ENCODE assay signal across 19 cellular contexts in genomic region chr9:98083566-98084135, GRCh38. TPM values are rescaled to one million over a fixed set of nuclear protein-coding genes. Genes with fewer than 3 reads are reported as not detected.
A peak's percentile ranks its signal among the peaks of the same experiment; 100 is the strongest.
DNase-seq lines count a peak whose midpoint lies in the region; ATAC-seq, FAIRE-seq and TF ChIP-seq lines count a peak whose summit lies in the region.
"Had no signal": no experiment of that assay in that cellular context is flagged by ENCODE, and none has a peak within 500 bp of the region (broad histone marks: within the 10 kb centered on the region; RNA-seq: fewer than 3 reads in every experiment).

No MANE protein-coding gene starts in this region.

- TF ChIP-seq RAD21 in HepG2 (CRISPR knock-in tag; IDR thresholded peaks at IDR 0.05): no peak

- H3K79me2 ChIP-seq in HepG2 (ENCODE audit: insufficient read depth, low read length): no peaks in the 10 kb centered on the region
- H3K79me2 ChIP-seq: parathyroid adenoma had no signal

- peaks cover 80% of the 10 kb centered on the region for H3K36me3 Mint-ChIP-seq in activated CD4-positive, alpha-beta memory T cell treated with anti-CD3 and anti-CD28 coated beads, Interleukin-2, amount 10 ng/mL, durations not matched to agents 7 days and 5 days (ENCODE audit: low read depth)

- WGBS in HepG2 (ENCODE audit: low lambda C conversion rate): 97% methylated on average over 7 of the region's 7 CpGs

- intact Hi-C loops in left ventricle myocardium inferior (cut with micrococcal nuclease): no loop called here
- intact Hi-C loops in Right ventricle myocardium superior (cut with DNase I): no loop called here
- intact Hi-C loops in HepG2 (cut with micrococcal nuclease; ENCODE audit: unreplicated experiment): no loop called here

- peaks cover 42% of the 10 kb centered on the region for H3K4me1 Mint-ChIP-seq in activated CD4-positive, alpha-beta memory T cell treated with anti-CD3 and anti-CD28 coated beads, Interleukin-2, amount 10 ng/mL, durations not matched to agents 7 days and 5 days

- TF ChIP-seq POLR2A in HepG2 (IDR thresholded peaks at IDR 0.05; ENCODE audit: insufficient read depth in 1 of 2, low read depth in 2 of 2, low read length in 2 of 2): no peak

- H3K27me3 ChIP-seq in left ventricle myocardium inferior (ENCODE audit: low read depth): no peaks in the 10 kb centered on the region
- no peaks in the 10 kb centered on the region for H3K27me3 ChIP-seq in HepG2 (ENCODE audit: control insufficient read depth in 1 of 2, insufficient read depth in 2 of 2, low read length in 2 of 2)
- H3K27me3 ChIP-seq: vagina had no signal

- H3K9me3 Mint-ChIP-seq in activated CD4-positive, alpha-beta memory T cell treated with anti-CD3 and anti-CD28 coated beads, Interleukin-2, amount 10 ng/mL, durations not matched to agents 7 days and 5 days: no peaks in the 10 kb centered on the region

- H3K27me3 Mint-ChIP-seq in activated CD4-positive, alpha-beta memory T cell treated with anti-CD3 and anti-CD28 coated beads, Interleukin-2, amount 10 ng/mL, durations not matched to agents 7 days and 5 days: no peaks in the 10 kb centered on the region

- no peaks in the 10 kb centered on the region for H3K9me3 ChIP-seq in left ventricle myocardium inferior (replicated peaks)
- H3K9me3 ChIP-seq in HepG2 (ENCODE audit: low read length): no peaks in the 10 kb centered on the region
- H3K9me3 ChIP-seq: heart right ventricle, mucosa of descending colon, vagina had no signal

- no peak overlapping the region for H3K4me3 Mint-ChIP-seq in activated CD4-positive, alpha-beta memory T cell treated with anti-CD3 and anti-CD28 coated beads, Interleukin-2, amount 10 ng/mL, durations not matched to agents 7 days and 5 days

- no peak overlapping the region for H2AFZ ChIP-seq in HepG2 (ENCODE audit: low read length)
- H2AFZ ChIP-seq: parathyroid adenoma had no signal

- H3K4me3 ChIP-seq in left ventricle myocardium inferior (no peak overlapping the region), HepG2 (replicated peaks in 1 of 3; ENCODE audit: insufficient read depth in 1 of 3, low read depth in 2 of 3, low read length in 3 of 3) (no peak overlapping the region)
- H3K4me3 ChIP-seq: heart right ventricle, mucosa of descending colon, vagina had no signal

- BruUV-seq in HepG2 (replicated peaks; lab: Mats Ljungman, UMichigan): TSS peak; percentile 12

- peak overlapping the region; percentile 15 for H3K27ac ChIP-seq in left ventricle myocardium inferior (replicated peaks)
- no peak overlapping the region for H3K27ac ChIP-seq in HepG2 (ENCODE audit: extremely low read length, insufficient read depth, low read length)
- H3K27ac ChIP-seq: parathyroid adenoma had no signal

- no peak overlapping the region for H3K4me2 ChIP-seq in HepG2 (ENCODE audit: low read depth, low read length)

- FAIRE-seq in HepG2 (lab: Jason Lieb, UNC): no peak
- FAIRE-seq: GM18507 had no signal

- TF ChIP-seq CTCF in left ventricle myocardium inferior (IDR thresholded peaks at IDR 0.05; ENCODE audit: borderline replicate concordance) (no peak), HepG2 (CRISPR knock-in tag; IDR thresholded peaks at IDR 0.05) (no peak)

- in situ Hi-C loops in HepG2 (cut with HindIII; ENCODE audit: extremely low pct_ligation_motif_present, low pct_unique_long_range_greater_than_20kb): no loop called here

- ATAC-seq in Right ventricle myocardium superior (ENCODE audit: poor library complexity): no peak
- no peak for ATAC-seq in HepG2
- no peak for ATAC-seq in HG03469 (IDR thresholded peaks at IDR 0.05; ENCODE audit: unreplicated experiment)
- no peak for ATAC-seq in GM21717 (IDR thresholded peaks at IDR 0.05; ENCODE audit: unreplicated experiment)
- ATAC-seq in HG03139 (IDR thresholded peaks at IDR 0.05; ENCODE audit: unreplicated experiment): no peak

- H3K9ac ChIP-seq in HepG2 (ENCODE audit: insufficient read depth, low read depth, low read length): no peak overlapping the region
- H3K9ac ChIP-seq: parathyroid adenoma had no signal

- POLR2A ChIA-PET in activated CD4-positive, alpha-beta memory T cell treated with anti-CD3 and anti-CD28 coated beads, Interleukin-2, amount 10 ng/mL, durations not matched to agents 7 days and 5 days (lab: Charles Lee): interaction anchor here (0.8 to 2.1 kb wide), 5 partner anchors 10 to 161 kb away, joined by 3 to 9 read pairs (median 7); partner anchors contain the start of genes NANS and TRMO
- POLR2A ChIA-PET in HepG2 (lab: Yijun Ruan, JAX): no interaction called here

- peak overlapping the region; percentile 41 for H3K27ac Mint-ChIP-seq in activated CD4-positive, alpha-beta memory T cell treated with anti-CD3 and anti-CD28 coated beads, Interleukin-2, amount 10 ng/mL, durations not matched to agents 7 days and 5 days

- CTCF ChIA-PET in activated CD4-positive, alpha-beta memory T cell treated with anti-CD3 and anti-CD28 coated beads, Interleukin-2, amount 10 ng/mL, durations not matched to agents 7 days and 5 days (lab: Charles Lee): no interaction called here
- CTCF ChIA-PET in HepG2 (lab: Yijun Ruan, JAX; ENCODE audit: low intra/inter-chr PET ratio, low total read pairs): no interaction called here

- H3K36me3 ChIP-seq in left ventricle myocardium inferior: peaks cover 63% of the 10 kb centered on the region
- peaks cover 15 to 67% of the 10 kb centered on the region in 2 experiments for H3K36me3 ChIP-seq in HepG2 (replicated peaks in 1 of 2; ENCODE audit: control insufficient read depth in 1 of 2, insufficient read depth in 2 of 2, low read length in 2 of 2)

- DNase-seq in left ventricle myocardium inferior (no peak), Right ventricle myocardium superior (no peak), HepG2 (ENCODE audit: low spot score) (no peak), islet precursor cell (no peak)
- DNase-seq in activated CD4-positive, alpha-beta memory T cell treated with anti-CD3 and anti-CD28 coated beads, Interleukin-2, amount 10 ng/mL, durations not matched to agents 7 days and 5 days: no peak
- DNase-seq: activated naive CD4-positive, alpha-beta T cell treated with anti-CD3 and anti-CD28 coated beads, Interleukin-2, amount 50 U/mL, for 16 hours; heart right ventricle; KG1; kidney glomerular epithelial cell; mucosa of descending colon; NCI-H1105; NCI-H2227 treated with DMSO at 0.1 percent for 48 hours; T1000 had no signal

- H3K4me1 ChIP-seq in left ventricle myocardium inferior: peaks cover 9% of the 10 kb centered on the region
- peaks cover 22% of the 10 kb centered on the region for H3K4me1 ChIP-seq in HepG2 (ENCODE audit: insufficient read depth, low read length)
- H3K4me1 ChIP-seq: parathyroid adenoma had no signal

- no peaks in the 10 kb centered on the region for H4K20me1 ChIP-seq in HepG2 (ENCODE audit: insufficient read depth, low read length)

- TF ChIP-seq EP300 in HepG2 (IDR thresholded peaks at IDR 0.05; ENCODE audit: low read depth in 2 of 2, low read length in 2 of 2) (no peak), HepG2 (CRISPR knock-in tag; IDR thresholded peaks at IDR 0.05; ENCODE audit: borderline replicate concordance) (no peak)

RNA-seq across cellular contexts. Expression of gene NANS, which starts 27.1 kb away (rescaled TPM):
- total RNA-seq in left ventricle myocardium inferior (38.6 TPM), Right ventricle myocardium superior (33.4 TPM), HepG2 (2016; rRNA removed; fragmentation: Illumina TruSeq; extraction: Trizol) (203 and 266 TPM in 2 replicates)
- total RNA-seq in activated CD4-positive, alpha-beta memory T cell treated with anti-CD3 and anti-CD28 coated beads, Interleukin-2, amount 10 ng/mL, durations not matched to agents 7 days and 5 days: 10 to 100 TPM; 46.1 to 47.3 TPM
- total RNA-seq in HepG2 (2016; cell fraction: cytosol; rRNA removed; fragmentation: Illumina TruSeq; extraction: Trizol; ENCODE audit: low read depth): 49.6 and 52.9 TPM in 2 replicates
- 208 and 294 TPM in 2 replicates for total RNA-seq in HepG2 (2016; cell fraction: insoluble cytoplasmic fraction; rRNA removed; fragmentation: Illumina TruSeq; extraction: Trizol)
- total RNA-seq in HepG2 (2016; cell fraction: membrane; rRNA removed; fragmentation: Illumina TruSeq; extraction: Trizol): 63.3 and 63.6 TPM in 2 replicates
- total RNA-seq in HepG2 (2016; cell fraction: nucleus; rRNA removed; fragmentation: Illumina TruSeq; extraction: Trizol): 77.5 and 79.4 TPM in 2 replicates
- polyA plus RNA-seq in HepG2 (2011; rRNA removed): 80.9 and 86.9 TPM in 2 replicates
- polyA plus RNA-seq in HepG2 (2011; cell fraction: cytosol; rRNA removed): 105 and 118 TPM in 2 replicates
- 34.7 and 37.4 TPM in 2 replicates for polyA plus RNA-seq in HepG2 (2011; cell fraction: nucleus; rRNA removed)
- 84.8 and 103 TPM in 2 replicates for polyA plus RNA-seq in HepG2 (2012)
- polyA plus RNA-seq in HepG2 (2016; cell fraction: cytosol; fragmentation: Illumina TruSeq; extraction: Trizol; ENCODE audit: low read depth): 42.6 and 48.8 TPM in 2 replicates
- polyA plus RNA-seq in HepG2 (2016; cell fraction: insoluble cytoplasmic fraction; fragmentation: Illumina TruSeq; extraction: Trizol; ENCODE audit: low read depth): 258 and 291 TPM in 2 replicates
- polyA plus RNA-seq in HepG2 (2016; cell fraction: membrane; fragmentation: Illumina TruSeq; extraction: Trizol; ENCODE audit: low read depth): 45.4 and 47.4 TPM in 2 replicates
- 98.0 and 99.6 TPM in 2 replicates for polyA plus RNA-seq in HepG2 (2016; cell fraction: nucleus; fragmentation: Illumina TruSeq; extraction: Trizol; ENCODE audit: insufficient read depth, low read depth)
- 77.2 and 87.3 TPM in 2 replicates for polyA minus RNA-seq in HepG2 (2011; rRNA and poly(A)+ RNA removed; ENCODE audit: low replicate concordance)
- polyA minus RNA-seq in HepG2 (2011; cell fraction: cytosol; rRNA and poly(A)+ RNA removed): 32.7 and 40.5 TPM in 2 replicates
- polyA minus RNA-seq in HepG2 (2011; cell fraction: nucleus; rRNA and poly(A)+ RNA removed): 42.8 and 50.6 TPM in 2 replicates

RNA-seq across cellular contexts. Expression of gene TRIM14, which starts 35.4 kb away (rescaled TPM):
- 4.1 TPM for total RNA-seq in left ventricle myocardium inferior
- 4.9 TPM for total RNA-seq in Right ventricle myocardium superior
- 100 to 1,000 TPM in 1 of 2 experiments, 10 to 100 TPM in 1; 99.4 to 101 TPM for total RNA-seq in activated CD4-positive, alpha-beta memory T cell treated with anti-CD3 and anti-CD28 coated beads, Interleukin-2, amount 10 ng/mL, durations not matched to agents 7 days and 5 days
- total RNA-seq in HepG2 (2016; rRNA removed; fragmentation: Illumina TruSeq; extraction: Trizol): 13.0 and 13.8 TPM in 2 replicates
- total RNA-seq in HepG2 (2016; cell fraction: cytosol; rRNA removed; fragmentation: Illumina TruSeq; extraction: Trizol; ENCODE audit: low read depth): 2.3 TPM in 2 replicates
- 12.7 and 13.4 TPM in 2 replicates for total RNA-seq in HepG2 (2016; cell fraction: insoluble cytoplasmic fraction; rRNA removed; fragmentation: Illumina TruSeq; extraction: Trizol)
- 10.0 and 10.5 TPM in 2 replicates for total RNA-seq in HepG2 (2016; cell fraction: membrane; rRNA removed; fragmentation: Illumina TruSeq; extraction: Trizol)
- 8.9 and 10.9 TPM in 2 replicates for total RNA-seq in HepG2 (2016; cell fraction: nucleus; rRNA removed; fragmentation: Illumina TruSeq; extraction: Trizol)
- 9.2 and 10.7 TPM in 2 replicates for polyA plus RNA-seq in HepG2 (2011; rRNA removed)
- polyA plus RNA-seq in HepG2 (2011; cell fraction: cytosol; rRNA removed): 9.6 and 10.5 TPM in 2 replicates
- polyA plus RNA-seq in HepG2 (2011; cell fraction: nucleus; rRNA removed): 17.8 and 18.3 TPM in 2 replicates
- 10.9 and 11.2 TPM in 2 replicates for polyA plus RNA-seq in HepG2 (2012)
- polyA plus RNA-seq in HepG2 (2016; cell fraction: cytosol; fragmentation: Illumina TruSeq; extraction: Trizol; ENCODE audit: low read depth): 2.3 and 2.5 TPM in 2 replicates
- polyA plus RNA-seq in HepG2 (2016; cell fraction: insoluble cytoplasmic fraction; fragmentation: Illumina TruSeq; extraction: Trizol; ENCODE audit: low read depth): 20.7 and 23.4 TPM in 2 replicates
- 10.0 and 10.7 TPM in 2 replicates for polyA plus RNA-seq in HepG2 (2016; cell fraction: membrane; fragmentation: Illumina TruSeq; extraction: Trizol; ENCODE audit: low read depth)
- 27.9 and 30.3 TPM in 2 replicates for polyA plus RNA-seq in HepG2 (2016; cell fraction: nucleus; fragmentation: Illumina TruSeq; extraction: Trizol; ENCODE audit: insufficient read depth, low read depth)
- polyA minus RNA-seq in HepG2 (2011; rRNA and poly(A)+ RNA removed; ENCODE audit: low replicate concordance): 11.5 and 20.5 TPM in 2 replicates
- polyA minus RNA-seq in HepG2 (2011; cell fraction: cytosol; rRNA and poly(A)+ RNA removed): 7.7 and 8.4 TPM in 2 replicates
- 7.7 and 8.5 TPM in 2 replicates for polyA minus RNA-seq in HepG2 (2011; cell fraction: nucleus; rRNA and poly(A)+ RNA removed)
